Comparison of ENCODE assay signal across 8 cellular contexts in genomic region chr6:33392168-33392947, GRCh38.
DNase-seq lines count a peak whose midpoint lies in the region; ATAC-seq and TF ChIP-seq lines count a peak whose summit lies in the region.

No MANE protein-coding gene starts in this region.

- peaks cover 28% of the 10 kb centered on the region for H3K4me1 Mint-ChIP-seq in dendritic cell treated with granulocyte-macrophage colony-stimulating factor and Interleukin-4, amounts not matched to agents 40 ng/mL and 50 ng/mL, for 4 days (ENCODE audit: low read depth)
- H3K4me1 Mint-ChIP-seq in nephron progenitor cell = peaks cover 53% of the 10 kb centered on the region

- H3K9me3 Mint-ChIP-seq in dendritic cell treated with granulocyte-macrophage colony-stimulating factor and Interleukin-4, amounts not matched to agents 40 ng/mL and 50 ng/mL, for 4 days = no peaks in the 10 kb centered on the region
- peaks cover 4% of the 10 kb centered on the region for H3K9me3 Mint-ChIP-seq in nephron progenitor cell

- H3K4me3 Mint-ChIP-seq in dendritic cell treated with granulocyte-macrophage colony-stimulating factor and Interleukin-4, amounts not matched to agents 40 ng/mL and 50 ng/mL, for 4 days = peak overlapping the region; percentile 82
- peak overlapping the region; percentile 91 for H3K4me3 Mint-ChIP-seq in nephron progenitor cell

- TF ChIP-seq POLR2A in GM18505 (IDR thresholded peaks at IDR 0.05; ENCODE audit: borderline replicate concordance, extremely low read depth, insufficient read depth, insufficient read length) = no peak

- peak overlapping the region; percentile 85 for H3K27ac Mint-ChIP-seq in dendritic cell treated with granulocyte-macrophage colony-stimulating factor and Interleukin-4, amounts not matched to agents 40 ng/mL and 50 ng/mL, for 4 days
- H3K27ac Mint-ChIP-seq in nephron progenitor cell = peak overlapping the region; percentile 80

- DNase-seq in AG09309 (ENCODE audit: low read depth) = no peak
- DNase-seq in GM19238 (ENCODE audit: insufficient read length, low spot score) = peak; percentile 15
- DNase-seq in NCI-H69 (lab: John Stamatoyannopoulos, UW) = peak; percentile 72
- no peak for DNase-seq in nephron progenitor cell
- DNase-seq in COLO829 (ENCODE audit: low spot score) = no peak

- H3K4me3 ChIP-seq in AG09309 (ENCODE audit: control insufficient read depth, low read depth, low read length) = peak overlapping the region; percentile 90

- no peaks in the 10 kb centered on the region for H3K36me3 Mint-ChIP-seq in dendritic cell treated with granulocyte-macrophage colony-stimulating factor and Interleukin-4, amounts not matched to agents 40 ng/mL and 50 ng/mL, for 4 days (ENCODE audit: low read depth)
- peaks cover 21% of the 10 kb centered on the region for H3K36me3 Mint-ChIP-seq in nephron progenitor cell (ENCODE audit: low read depth)

- no peak for ATAC-seq in GM18505 (IDR thresholded peaks at IDR 0.05; ENCODE audit: unreplicated experiment)
- no peak for ATAC-seq in GM21619 (IDR thresholded peaks at IDR 0.05; ENCODE audit: unreplicated experiment)

- H3K27me3 Mint-ChIP-seq in dendritic cell treated with granulocyte-macrophage colony-stimulating factor and Interleukin-4, amounts not matched to agents 40 ng/mL and 50 ng/mL, for 4 days = no peaks in the 10 kb centered on the region
- no peaks in the 10 kb centered on the region for H3K27me3 Mint-ChIP-seq in nephron progenitor cell (ENCODE audit: low read depth, poor library complexity)

- TF ChIP-seq CTCF in AG09309 (IDR thresholded peaks at IDR 0.05; ENCODE audit: control insufficient read depth, insufficient read depth, low read depth, low read length, missing control alignments) = no peak
- no peak for TF ChIP-seq CTCF in nephron progenitor cell (IDR thresholded peaks at IDR 0.05)

- intact Hi-C loops in dendritic cell treated with granulocyte-macrophage colony-stimulating factor and Interleukin-4, amounts not matched to agents 40 ng/mL and 50 ng/mL, for 4 days (cut with micrococcal nuclease) = loop anchor here (2.0 kb wide), 1 partner anchor 14 kb away; no protein-coding TSS in a partner anchor

Comparison
In these comparisons a context has a peak if more than half of its experiments do, and no peak if none do; other contexts are left out.
1. DNase-seq: peak in GM19238 (single experiment) and NCI-H69 (single experiment); none in AG09309 (single experiment), nephron progenitor cell (single experiment) and COLO829 (single experiment).